Comparison of ENCODE assay signal across 16 cellular contexts in genomic region chr17:55394357-55395021, GRCh38. TPM values are rescaled to one million over a fixed set of nuclear protein-coding genes. Genes with fewer than 3 reads are reported as not detected.
A peak's percentile ranks its signal among the peaks of the same experiment; 100 is the strongest.
DNase-seq lines count a peak whose midpoint lies in the region; ATAC-seq, FAIRE-seq and TF ChIP-seq lines count a peak whose summit lies in the region.
"Had no signal": no experiment of that assay in that cellular context is flagged by ENCODE, and none has a peak within 500 bp of the region (broad histone marks: within the 10 kb centered on the region; RNA-seq: fewer than 3 reads in every experiment).

No MANE protein-coding gene starts in this region.

- no peaks in the 10 kb centered on the region for H3K9me3 ChIP-seq in T-helper 17 cell (ENCODE audit: control insufficient read depth, low read length, poor library complexity, severe bottlenecking)
- no peaks in the 10 kb centered on the region for H3K9me3 ChIP-seq in right lobe of liver

- TF ChIP-seq CTCF in right lobe of liver (IDR thresholded peaks at IDR 0.05) (no peak), osteocyte (IDR thresholded peaks at IDR 0.05) (no peak)

- peak overlapping the region; percentile 81 for H3K27ac Mint-ChIP-seq in T-helper 17 cell
- H3K27ac Mint-ChIP-seq in osteocyte (ENCODE audit: unreplicated experiment): no peak overlapping the region
- H3K27ac Mint-ChIP-seq: activated T-helper 2 cell treated with anti-CD3 and anti-CD28 coated beads, Interferon-gamma antibody, Interleukin-2, Interleukin-4, amounts not matched to agents 10 μg/mL and 5 μg/mL and 100 μg/mL, durations not matched to agents 14 hours and 24 hours and 36 hours had no signal

- H3K4me1 ChIP-seq in right lobe of liver: peaks cover 0 to 27% (median 11%) of the 10 kb centered on the region in 4 donors

- H3K36me3 Mint-ChIP-seq in T-helper 17 cell (ENCODE audit: low read depth) (peaks cover 18% of the 10 kb centered on the region), osteocyte (ENCODE audit: unreplicated experiment) (peaks cover 4% of the 10 kb centered on the region)

- H3K4me3 Mint-ChIP-seq in T-helper 17 cell: no peak overlapping the region
- H3K4me3 Mint-ChIP-seq in osteocyte (ENCODE audit: unreplicated experiment): no peak overlapping the region
- H3K4me3 Mint-ChIP-seq: neural crest cell had no signal

- peak; percentile 8 for DNase-seq in SIG-M5 treated with dmso at 0.1 percent for 504 hours (lab: John Stamatoyannopoulos, UW; ENCODE audit: unreplicated experiment)
- no peak for DNase-seq in SIG-M5 (lab: John Stamatoyannopoulos, UW)
- no peak for DNase-seq in T-helper 17 cell
- no peak for DNase-seq in right lobe of liver
- peak in 1 of 49 donors; percentile 1 for DNase-seq in substantia nigra (lab: John Stamatoyannopoulos, UW)
- DNase-seq in urothelium cell line (ENCODE audit: low spot score): no peak
- DNase-seq in osteocyte (ENCODE audit: extremely low spot score, unreplicated experiment): no peak
- DNase-seq: activated CD4-positive, CD25-positive, alpha-beta regulatory T cell treated with anti-CD3 and anti-CD28 coated beads, Interleukin-2, amount 50 U/mL, for 72 hours; central memory CD4-positive, alpha-beta T cell; DND-41; stimulated activated CD4-positive, alpha-beta T cell treated with anti-CD3 and anti-CD28 coated beads, Interleukin-2, amount 100 ng/mL, for 48 hours had no signal

- intact Hi-C loops in right lobe of liver (cut with DNase I): no loop called here

- TF ChIP-seq POLR2A in right lobe of liver (IDR thresholded peaks at IDR 0.05): no peak

- ATAC-seq in T-helper 17 cell (no peak), right lobe of liver (peak; percentile 76 to 87 (median 80)), HG03108 (IDR thresholded peaks at IDR 0.05; ENCODE audit: unreplicated experiment) (no peak)
- ATAC-seq: K562 had no signal

- no peaks in the 10 kb centered on the region for H3K9me3 Mint-ChIP-seq in osteocyte (ENCODE audit: unreplicated experiment)
- H3K9me3 Mint-ChIP-seq: activated T-helper 2 cell treated with anti-CD3 and anti-CD28 coated beads, Interferon-gamma antibody, Interleukin-2, Interleukin-4, amounts not matched to agents 10 μg/mL and 5 μg/mL and 100 μg/mL, durations not matched to agents 14 hours and 24 hours and 36 hours; neural crest cell had no signal

- peaks cover 5% of the 10 kb centered on the region for H3K4me1 Mint-ChIP-seq in T-helper 17 cell
- H3K4me1 Mint-ChIP-seq in osteocyte (ENCODE audit: unreplicated experiment): peaks cover 5% of the 10 kb centered on the region
- H3K4me1 Mint-ChIP-seq: neural crest cell had no signal

- H3K36me3 ChIP-seq in right lobe of liver: no peaks in the 10 kb centered on the region

- H3K27me3 ChIP-seq in right lobe of liver: no peaks in the 10 kb centered on the region

- no peak for FAIRE-seq in urothelium cell line (lab: Jason Lieb, UNC)
- FAIRE-seq: A204.1, K562 had no signal

- H3K27ac ChIP-seq in right lobe of liver (peak overlapping the region; percentile 41 to 72 (median 54)), substantia nigra (ENCODE audit: low read depth, low read length, poor library complexity, severe bottlenecking) (peak overlapping the region; percentile 59)

- 55% methylated on average over 6 of the region's 6 CpGs for WGBS in right lobe of liver (ENCODE audit: insufficient coverage, low coverage, low lambda C conversion rate, missing lambda C conversion rate)

- H3K4me3 ChIP-seq in right lobe of liver: no peak overlapping the region
- H3K4me3 ChIP-seq: K562 had no signal

- H3K27me3 Mint-ChIP-seq in T-helper 17 cell: no peaks in the 10 kb centered on the region
- H3K27me3 Mint-ChIP-seq in osteocyte (ENCODE audit: unreplicated experiment): no peaks in the 10 kb centered on the region

RNA-seq across cellular contexts. Expression of gene MMD, which starts 27.1 kb away (rescaled TPM):
- total RNA-seq in T-helper 17 cell (100 to 1,000 TPM in 1 of 2 donors, 10 to 100 TPM in 1; 21.4 to 114 TPM), right lobe of liver (10 to 100 TPM in 4 of 6 experiments, 1 to 10 TPM in 2; 2.8 to 17.2 (median 12.4) TPM), osteocyte (9.2 and 10.3 TPM in 2 replicates)

Comparison
In these comparisons a context has a peak if more than half of its experiments do, and no peak if none do; other contexts are left out.
1. ATAC-seq: peak in right lobe of liver (4 of 4); none in T-helper 17 cell (single experiment) and HG03108 (single experiment).